Comparison of ENCODE assay signal across 14 cellular contexts in the genomic region with DNA sequence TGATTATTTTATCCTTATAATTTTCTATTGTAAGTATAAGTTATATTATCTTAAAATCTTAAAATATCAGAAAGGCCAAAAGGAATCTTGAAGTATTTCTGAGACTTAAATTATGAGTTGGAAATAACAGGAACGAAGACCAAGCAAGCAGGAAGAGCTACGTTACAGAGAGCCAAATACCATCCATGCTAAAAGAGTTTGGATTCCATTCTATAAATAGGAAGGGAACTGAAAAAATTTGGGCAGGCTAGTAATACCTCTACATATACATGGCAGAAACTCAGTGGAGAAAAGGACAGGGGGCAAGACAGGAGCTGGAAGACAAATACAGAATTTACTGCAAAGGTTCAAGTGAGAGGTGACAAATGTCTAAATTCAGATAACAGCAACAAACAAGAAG. TPM values are rescaled to one million over a fixed set of nuclear protein-coding genes. Genes with fewer than 3 reads are reported as not detected.
DNase-seq lines count a peak whose midpoint lies in the region; ATAC-seq and TF ChIP-seq lines count a peak whose summit lies in the region.
"Had no signal": no experiment of that assay in that cellular context is flagged by ENCODE, and none has a peak within 500 bp of the region (broad histone marks: within the 10 kb centered on the region; RNA-seq: fewer than 3 reads in every experiment).

No MANE protein-coding gene starts in this region.

- H2BK12ac ChIP-seq in trophoblast cell (ENCODE audit: low read length), result no peak overlapping the region

- peaks cover 79% of the 10 kb centered on the region for H3K4me1 ChIP-seq in ACC112 (ENCODE audit: control insufficient read depth, insufficient read depth, low read length, unreplicated experiment)
- peaks cover 64% of the 10 kb centered on the region for H3K4me1 ChIP-seq in Karpas-422 (ENCODE audit: low read length)
- H3K4me1 ChIP-seq in esophagus squamous epithelium, result peaks cover 52 to 97% (median 67%) of the 10 kb centered on the region in 3 donors
- H3K4me1 ChIP-seq in trophoblast cell (ENCODE audit: control insufficient read depth in 1 of 2, insufficient read depth in 2 of 2, low read length in 2 of 2), result peaks cover 25 to 45% of the 10 kb centered on the region in 2 experiments

- H3K79me1 ChIP-seq in trophoblast cell (ENCODE audit: low read length), result peaks cover 5% of the 10 kb centered on the region

- in situ Hi-C loops in GM13976 (cut with MboI; ENCODE audit: low sequenced_read_pairs, unreplicated experiment), result no loop called here

- H4K8ac ChIP-seq in trophoblast cell (ENCODE audit: low read depth, low read length), result no peak overlapping the region

- no peak overlapping the region for H2BK120ac ChIP-seq in trophoblast cell (ENCODE audit: insufficient read depth, low read length, poor library complexity)

- no peak overlapping the region for H3K14ac ChIP-seq in trophoblast cell (ENCODE audit: low read length)

- no peaks in the 10 kb centered on the region for H3K9me2 ChIP-seq in Karpas-422 (replicated peaks; ENCODE audit: insufficient read depth, low read length)

- no peak for ATAC-seq in HG02610 (IDR thresholded peaks at IDR 0.05; ENCODE audit: unreplicated experiment)
- no peak for ATAC-seq in omental fat pad (ENCODE audit: low FRiP score)
- ATAC-seq: HepG2 had no signal

- no peak overlapping the region for H3K9ac ChIP-seq in Karpas-422 (ENCODE audit: low read length)
- no peak overlapping the region for H3K9ac ChIP-seq in trophoblast cell (ENCODE audit: low read length)

- H3K4me2 ChIP-seq in Karpas-422 (ENCODE audit: low read depth, low read length, poor library complexity, severe bottlenecking) (no peak overlapping the region), trophoblast cell (ENCODE audit: low read length) (no peak overlapping the region)

- TF ChIP-seq CTCF in esophagus squamous epithelium (IDR thresholded peaks at IDR 0.05) (no peak), GM13976 (IDR thresholded peaks at IDR 0.05; ENCODE audit: borderline replicate concordance, control extremely low read depth, extremely low read depth, insufficient read depth, missing control alignments) (no peak), omental fat pad (IDR thresholded peaks at IDR 0.05) (no peak)

- peak overlapping the region; percentile 71 for H3K4ac ChIP-seq in trophoblast cell (ENCODE audit: low read depth, low read length)

- H3K79me2 ChIP-seq in ACC112 (ENCODE audit: control insufficient read depth, insufficient read depth, low read length, unreplicated experiment) (peaks cover 99% of the 10 kb centered on the region), Karpas-422 (ENCODE audit: low read length) (peaks cover 100% of the 10 kb centered on the region), trophoblast cell (ENCODE audit: control insufficient read depth, insufficient read depth, low read length, poor library complexity) (peaks cover 20% of the 10 kb centered on the region)

- no peak overlapping the region for H3K18ac ChIP-seq in trophoblast cell (ENCODE audit: low read length)

- H2BK5ac ChIP-seq in trophoblast cell (ENCODE audit: low read depth, low read length, poor library complexity), result no peak overlapping the region

- H3K23ac ChIP-seq in trophoblast cell (ENCODE audit: low read length), result no peak overlapping the region

- H3K9me3 ChIP-seq in Karpas-422 (ENCODE audit: low read length), result no peaks in the 10 kb centered on the region
- H3K9me3 ChIP-seq in esophagus squamous epithelium, result no peaks in the 10 kb centered on the region
- H3K9me3 ChIP-seq in trophoblast cell (ENCODE audit: insufficient read depth, low read depth, low read length), result no peaks in the 10 kb centered on the region
- H3K9me3 ChIP-seq: tibial nerve had no signal

- TF ChIP-seq POLR2A in esophagus squamous epithelium (IDR thresholded peaks at IDR 0.05), result no peak

- H3K4me3 ChIP-seq in ACC112 (ENCODE audit: low read depth, low read length), result 0 out of 2 replicates have a peak overlapping the region, but pooled peaks have one; percentile 21
- no peak overlapping the region for H3K4me3 ChIP-seq in Karpas-422 (ENCODE audit: low read length)
- no peak overlapping the region for H3K4me3 ChIP-seq in esophagus squamous epithelium
- no peak overlapping the region for H3K4me3 ChIP-seq in trophoblast cell (ENCODE audit: low read depth, low read length)
- H3K4me3 ChIP-seq: skin epidermis, tibial nerve had no signal

- H3K36me3 ChIP-seq in ACC112 (ENCODE audit: insufficient read depth, low read length), result peaks cover 5% of the 10 kb centered on the region; the same call in 1 of the 2 replicates
- H3K36me3 ChIP-seq in Karpas-422 (ENCODE audit: insufficient read depth, low read length), result peaks cover 21% of the 10 kb centered on the region
- H3K36me3 ChIP-seq in esophagus squamous epithelium, result no peaks in the 10 kb centered on the region
- peaks cover 5 to 10% of the 10 kb centered on the region in 2 experiments for H3K36me3 ChIP-seq in trophoblast cell (ENCODE audit: control insufficient read depth in 1 of 2, insufficient read depth in 2 of 2, low read length in 2 of 2)
- H3K36me3 ChIP-seq: tibial nerve had no signal

- DNase-seq in Karpas-422 (no peak), esophagus squamous epithelium (lab: John Stamatoyannopoulos, UW) (no peak), trophoblast cell (peak in 1 of 2 donors; percentile 78), GM13976 (ENCODE audit: low spot score) (no peak), omental fat pad (ENCODE audit: low spot score) (no peak), UCSD-AML1 (lab: John Stamatoyannopoulos, UW; ENCODE audit: unreplicated experiment) (no peak)
- DNase-seq: immature natural killer cell, NCI-H1105 treated with DMSO at 0.1 percent for 48 hours, NCI-H69 had no signal

- WGBS in esophagus squamous epithelium, 2 donors, result 4 to 20% methylated on average over 2 of the region's 2 CpGs
- no CpG with 5 or more reads among the region's 2 CpGs for WGBS in trophoblast cell (ENCODE audit: extremely low coverage, insufficient coverage, insufficient read length)

- H3K27ac ChIP-seq in ACC112 (ENCODE audit: low read depth, low read length), result peak overlapping the region; percentile 12; the same call in 1 of the 2 replicates
- H3K27ac ChIP-seq in Karpas-422 (ENCODE audit: low read length), result 0 out of 2 replicates have a peak overlapping the region, but pooled peaks have one; percentile 9
- H3K27ac ChIP-seq in esophagus squamous epithelium, result peak overlapping the region in 3 of 4 donors; percentile 31 to 86 (median 76)
- H3K27ac ChIP-seq in trophoblast cell (ENCODE audit: low read depth, low read length), result no peak overlapping the region

- no peak overlapping the region for H4K91ac ChIP-seq in trophoblast cell (ENCODE audit: low read depth, low read length)

- H4K12ac ChIP-seq in trophoblast cell (ENCODE audit: low read depth, low read length), result no peak overlapping the region

- no peak overlapping the region for H2AFZ ChIP-seq in ACC112 (ENCODE audit: low read length, unreplicated experiment)
- H2AFZ ChIP-seq in Karpas-422 (ENCODE audit: low read length), result no peak overlapping the region
- H2AFZ ChIP-seq in trophoblast cell (ENCODE audit: insufficient read depth, low read length, poor library complexity), result no peak overlapping the region

- no peak overlapping the region for H2AK5ac ChIP-seq in trophoblast cell (ENCODE audit: low read length)

- no peaks in the 10 kb centered on the region for H3K27me3 ChIP-seq in ACC112 (ENCODE audit: insufficient read depth, low read length)
- no peaks in the 10 kb centered on the region for H3K27me3 ChIP-seq in Karpas-422 (ENCODE audit: low read length)
- H3K27me3 ChIP-seq in esophagus squamous epithelium, result no peaks in the 10 kb centered on the region
- H3K27me3 ChIP-seq in trophoblast cell (ENCODE audit: insufficient read depth, low read length), result no peaks in the 10 kb centered on the region
- H3K27me3 ChIP-seq: tibial nerve had no signal

- intact Hi-C loops in esophagus squamous epithelium (cut with DNase I), result no loop called here

- H4K20me1 ChIP-seq in Karpas-422 (ENCODE audit: insufficient read depth, low read depth, low read length), result peaks cover 92% of the 10 kb centered on the region

RNA-seq across cellular contexts. Expression of a gene that starts 16.7 kb away (rescaled TPM):
- 526 and 559 TPM in 2 replicates for total RNA-seq in Karpas-422 (2014; rRNA removed; shearing (Covaris generic); ENCODE audit: low replicate concordance)
- total RNA-seq in esophagus squamous epithelium (100 to 1,000 TPM in 3 of 4 donors, 10 to 100 TPM in 1; 70.5 to 323 (median 161) TPM), omental fat pad (100 to 1,000 TPM; 527 to 873 (median 677) TPM)
- polyA plus RNA-seq in trophoblast cell (2013), result 787 and 808 TPM in 2 replicates
